In the genomic region with DNA sequence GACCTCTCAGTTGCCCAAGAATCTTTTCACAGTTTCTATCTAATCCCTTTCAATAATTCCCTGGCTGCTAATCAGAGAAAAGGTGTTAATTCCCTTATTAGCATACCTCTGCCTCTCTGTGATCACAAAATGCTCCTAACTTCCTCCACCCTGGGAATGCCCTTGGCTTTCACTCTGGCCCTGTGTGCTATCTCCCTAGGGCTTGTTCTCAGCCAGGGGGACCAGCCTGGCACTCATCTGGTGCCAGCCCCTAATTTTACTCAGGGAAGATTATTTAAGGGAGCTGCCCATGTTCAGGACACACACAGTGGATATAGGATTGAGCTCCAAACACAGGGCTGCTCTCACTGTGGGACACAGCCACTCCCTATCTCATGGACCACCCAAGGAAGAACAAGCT, we compare ENCODE assay signal across 27 cellular contexts.
"Had no signal": no experiment of that assay in that cellular context is flagged by ENCODE, and none has a peak within 500 bp of the region (broad histone marks: within the 10 kb centered on the region; RNA-seq: fewer than 3 reads in every experiment).

No MANE protein-coding gene starts in this region.

- H3K4me3 ChIP-seq: neural progenitor cell, ovary, psoas muscle, right lobe of liver, sigmoid colon, suprapubic skin, testis, tibial artery, transverse colon, upper lobe of right lung, uterus had no signal

- H2AFZ ChIP-seq: neural progenitor cell, parathyroid adenoma had no signal

- FAIRE-seq: small intestine had no signal

- H3K79me2 ChIP-seq: parathyroid adenoma had no signal

- DNase-seq: natural killer cell; occipital lobe; ovary; posterior cingulate gyrus; psoas muscle; right cardiac atrium; right lobe of liver; sigmoid colon; small intestine; stimulated activated CD4-positive, alpha-beta T cell treated with anti-CD3 and anti-CD28 coated beads, Interleukin-15, amount 100 ng/mL, for 24 hours; stimulated activated CD4-positive, alpha-beta T cell treated with anti-CD3 and anti-CD28 coated beads, Interleukin-2, amount 100 ng/mL, for 24 hours; stimulated activated CD4-positive, alpha-beta T cell treated with anti-CD3 and anti-CD28 coated beads, Interleukin-2, amount 100 ng/mL, for 48 hours; stimulated activated CD4-positive, alpha-beta T cell treated with anti-CD3 and anti-CD28 coated beads, Interleukin-4, amount 100 ng/mL, for 24 hours; stimulated activated CD8-positive, alpha-beta memory T cell treated with anti-CD3 and anti-CD28 coated beads, Interleukin-4, amount 100 ng/mL, for 48 hours; stimulated activated naive CD4-positive, alpha-beta T cell; stimulated activated naive CD8-positive, alpha-beta T cell treated with anti-CD3 and anti-CD28 coated beads, Interleukin-15, amount 100 ng/mL, for 72 hours; stimulated activated naive CD8-positive, alpha-beta T cell treated with anti-CD3 and anti-CD28 coated beads, Interleukin-15, Interleukin-2, amounts not matched to agents 100 U/mL and 50 U/mL, for 24 hours; substantia nigra; testis; tibial artery; transverse colon; upper lobe of right lung; uterus had no signal

- H3K9me3 ChIP-seq: ovary, psoas muscle, right lobe of liver, sigmoid colon, suprapubic skin, testis, tibial artery, transverse colon, upper lobe of right lung, uterus had no signal

- H3K27ac ChIP-seq: neural progenitor cell, ovary, parathyroid adenoma, psoas muscle, right lobe of liver, sigmoid colon, suprapubic skin, testis, tibial artery, transverse colon, upper lobe of right lung, uterus had no signal

- H3K4me2 ChIP-seq: neural progenitor cell had no signal

- H3K9ac ChIP-seq: neural progenitor cell, parathyroid adenoma had no signal

- H3K36me3 ChIP-seq: neural progenitor cell, ovary, right lobe of liver, sigmoid colon, suprapubic skin, tibial artery, transverse colon, upper lobe of right lung, uterus had no signal

- H3K27me3 ChIP-seq: neural progenitor cell, ovary, right lobe of liver, sigmoid colon, testis, transverse colon, upper lobe of right lung, uterus had no signal

- H3K4me1 ChIP-seq: neural progenitor cell, parathyroid adenoma, psoas muscle, right lobe of liver, sigmoid colon, suprapubic skin, testis, transverse colon, upper lobe of right lung, uterus had no signal

- ATAC-seq: natural killer cell; psoas muscle; right cardiac atrium; right lobe of liver; stimulated activated memory B cell treated with anti-CD40 and anti-IgM and Interleukin-4, amounts not matched to agents 10 μg/mL and 1 μg/mL and 100 μg/mL, for 72 hours; stimulated activated naive CD8-positive, alpha-beta T cell treated with anti-CD3 and anti-CD28 coated beads, Interleukin-15, amount 100 ng/mL, for 72 hours; stimulated activated naive CD8-positive, alpha-beta T cell treated with anti-CD3 and anti-CD28 coated beads, Interleukin-15, Interleukin-2, amounts not matched to agents 100 U/mL and 50 U/mL, for 24 hours; upper lobe of right lung had no signal
